ENCODE assay signal across 1 cellular context in the genomic region with DNA sequence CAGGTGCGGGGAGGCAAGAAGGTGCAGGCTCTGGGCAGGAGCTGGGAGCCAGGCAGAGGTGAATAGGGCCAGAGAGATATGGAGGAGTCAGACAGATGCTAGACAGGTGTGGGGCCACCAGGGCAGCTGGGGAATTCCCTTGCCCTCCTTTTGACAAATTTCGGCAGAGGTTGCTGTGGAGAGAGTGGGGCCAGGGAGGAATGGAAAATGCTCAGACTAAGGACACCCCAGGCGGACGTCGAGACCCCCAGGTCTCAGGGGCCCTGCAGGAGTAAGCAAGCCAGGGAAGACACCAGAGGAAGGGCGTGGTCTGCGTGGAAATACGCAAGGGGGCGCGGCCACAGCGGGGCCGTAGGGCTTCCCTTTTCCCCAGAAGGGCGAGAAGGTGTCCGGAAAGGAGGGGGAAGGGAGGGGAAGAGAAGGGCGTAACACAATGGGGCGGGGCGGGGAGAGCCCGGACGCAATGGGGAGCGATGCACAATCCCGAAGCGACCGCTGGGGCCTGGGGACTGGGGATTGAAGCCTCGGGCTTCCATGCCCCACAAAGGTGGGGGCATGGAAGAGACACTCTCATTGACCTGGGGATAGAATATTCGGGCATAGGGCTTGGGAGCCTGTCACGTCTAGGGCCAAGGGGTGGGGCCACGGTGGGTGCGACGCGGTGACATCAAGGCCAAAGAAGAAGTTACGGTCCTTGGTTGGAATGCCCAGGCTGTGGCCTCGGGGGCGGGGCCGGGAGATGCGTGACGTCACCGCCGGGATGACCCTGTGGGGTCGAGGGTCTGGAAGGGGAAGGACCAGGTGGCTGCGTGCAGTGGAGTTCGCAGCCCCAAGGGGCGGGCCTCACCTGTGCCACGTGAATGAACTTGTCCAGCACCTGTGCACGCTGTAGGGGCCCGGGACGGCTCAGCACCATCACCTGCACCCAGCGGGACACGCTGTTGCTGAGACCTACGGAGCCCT.
TF ChIP-seq lines count a peak whose summit lies in the region.

No MANE protein-coding gene starts in this region.

TF ChIP-seq in HEK293, 187 proteins besides CTCF, POLR2A, EP300 and RAD21 (continued from another document and continues in another):
- TF ChIP-seq, protein P1, sequence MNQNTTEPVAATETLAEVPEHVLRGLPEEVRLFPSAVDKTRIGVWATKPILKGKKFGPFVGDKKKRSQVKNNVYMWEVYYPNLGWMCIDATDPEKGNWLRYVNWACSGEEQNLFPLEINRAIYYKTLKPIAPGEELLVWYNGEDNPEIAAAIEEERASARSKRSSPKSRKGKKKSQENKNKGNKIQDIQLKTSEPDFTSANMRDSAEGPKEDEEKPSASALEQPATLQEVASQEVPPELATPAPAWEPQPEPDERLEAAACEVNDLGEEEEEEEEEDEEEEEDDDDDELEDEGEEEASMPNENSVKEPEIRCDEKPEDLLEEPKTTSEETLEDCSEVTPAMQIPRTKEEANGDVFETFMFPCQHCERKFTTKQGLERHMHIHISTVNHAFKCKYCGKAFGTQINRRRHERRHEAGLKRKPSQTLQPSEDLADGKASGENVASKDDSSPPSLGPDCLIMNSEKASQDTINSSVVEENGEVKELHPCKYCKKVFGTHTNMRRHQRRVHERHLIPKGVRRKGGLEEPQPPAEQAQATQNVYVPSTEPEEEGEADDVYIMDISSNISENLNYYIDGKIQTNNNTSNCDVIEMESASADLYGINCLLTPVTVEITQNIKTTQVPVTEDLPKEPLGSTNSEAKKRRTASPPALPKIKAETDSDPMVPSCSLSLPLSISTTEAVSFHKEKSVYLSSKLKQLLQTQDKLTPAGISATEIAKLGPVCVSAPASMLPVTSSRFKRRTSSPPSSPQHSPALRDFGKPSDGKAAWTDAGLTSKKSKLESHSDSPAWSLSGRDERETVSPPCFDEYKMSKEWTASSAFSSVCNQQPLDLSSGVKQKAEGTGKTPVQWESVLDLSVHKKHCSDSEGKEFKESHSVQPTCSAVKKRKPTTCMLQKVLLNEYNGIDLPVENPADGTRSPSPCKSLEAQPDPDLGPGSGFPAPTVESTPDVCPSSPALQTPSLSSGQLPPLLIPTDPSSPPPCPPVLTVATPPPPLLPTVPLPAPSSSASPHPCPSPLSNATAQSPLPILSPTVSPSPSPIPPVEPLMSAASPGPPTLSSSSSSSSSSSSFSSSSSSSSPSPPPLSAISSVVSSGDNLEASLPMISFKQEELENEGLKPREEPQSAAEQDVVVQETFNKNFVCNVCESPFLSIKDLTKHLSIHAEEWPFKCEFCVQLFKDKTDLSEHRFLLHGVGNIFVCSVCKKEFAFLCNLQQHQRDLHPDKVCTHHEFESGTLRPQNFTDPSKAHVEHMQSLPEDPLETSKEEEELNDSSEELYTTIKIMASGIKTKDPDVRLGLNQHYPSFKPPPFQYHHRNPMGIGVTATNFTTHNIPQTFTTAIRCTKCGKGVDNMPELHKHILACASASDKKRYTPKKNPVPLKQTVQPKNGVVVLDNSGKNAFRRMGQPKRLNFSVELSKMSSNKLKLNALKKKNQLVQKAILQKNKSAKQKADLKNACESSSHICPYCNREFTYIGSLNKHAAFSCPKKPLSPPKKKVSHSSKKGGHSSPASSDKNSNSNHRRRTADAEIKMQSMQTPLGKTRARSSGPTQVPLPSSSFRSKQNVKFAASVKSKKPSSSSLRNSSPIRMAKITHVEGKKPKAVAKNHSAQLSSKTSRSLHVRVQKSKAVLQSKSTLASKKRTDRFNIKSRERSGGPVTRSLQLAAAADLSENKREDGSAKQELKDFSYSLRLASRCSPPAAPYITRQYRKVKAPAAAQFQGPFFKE (tag by site-specific recombination; IDR thresholded peaks at IDR 0.05; ENCODE audit: borderline replicate concordance), result peak; percentile 88; the same call in 1 of the 2 replicates
- TF ChIP-seq ZNF266 (tag by site-specific recombination; IDR thresholded peaks at IDR 0.05; ENCODE audit: low read depth), result no peak
- TF ChIP-seq, protein P2, sequence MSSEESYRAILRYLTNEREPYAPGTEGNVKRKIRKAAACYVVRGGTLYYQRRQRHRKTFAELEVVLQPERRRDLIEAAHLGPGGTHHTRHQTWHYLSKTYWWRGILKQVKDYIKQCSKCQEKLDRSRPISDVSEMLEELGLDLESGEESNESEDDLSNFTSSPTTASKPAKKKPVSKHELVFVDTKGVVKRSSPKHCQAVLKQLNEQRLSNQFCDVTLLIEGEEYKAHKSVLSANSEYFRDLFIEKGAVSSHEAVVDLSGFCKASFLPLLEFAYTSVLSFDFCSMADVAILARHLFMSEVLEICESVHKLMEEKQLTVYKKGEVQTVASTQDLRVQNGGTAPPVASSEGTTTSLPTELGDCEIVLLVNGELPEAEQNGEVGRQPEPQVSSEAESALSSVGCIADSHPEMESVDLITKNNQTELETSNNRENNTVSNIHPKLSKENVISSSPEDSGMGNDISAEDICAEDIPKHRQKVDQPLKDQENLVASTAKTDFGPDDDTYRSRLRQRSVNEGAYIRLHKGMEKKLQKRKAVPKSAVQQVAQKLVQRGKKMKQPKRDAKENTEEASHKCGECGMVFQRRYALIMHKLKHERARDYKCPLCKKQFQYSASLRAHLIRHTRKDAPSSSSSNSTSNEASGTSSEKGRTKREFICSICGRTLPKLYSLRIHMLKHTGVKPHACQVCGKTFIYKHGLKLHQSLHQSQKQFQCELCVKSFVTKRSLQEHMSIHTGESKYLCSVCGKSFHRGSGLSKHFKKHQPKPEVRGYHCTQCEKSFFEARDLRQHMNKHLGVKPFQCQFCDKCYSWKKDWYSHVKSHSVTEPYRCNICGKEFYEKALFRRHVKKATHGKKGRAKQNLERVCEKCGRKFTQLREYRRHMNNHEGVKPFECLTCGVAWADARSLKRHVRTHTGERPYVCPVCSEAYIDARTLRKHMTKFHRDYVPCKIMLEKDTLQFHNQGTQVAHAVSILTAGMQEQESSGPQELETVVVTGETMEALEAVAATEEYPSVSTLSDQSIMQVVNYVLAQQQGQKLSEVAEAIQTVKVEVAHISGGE (tag by site-specific recombination; conservative IDR thresholded peaks at IDR 0.05; ENCODE audit: low read depth), result peak; percentile 98
- no peak for TF ChIP-seq ZNF677 (tag by site-specific recombination; IDR thresholded peaks at IDR 0.05)
- TF ChIP-seq ZNF785 (tag by site-specific recombination; IDR thresholded peaks at IDR 0.05), result no peak
- TF ChIP-seq YY2 (tag by site-specific recombination; IDR thresholded peaks at IDR 0.05), result 0 out of 2 replicates have a peak, but pooled peaks have one; percentile 23
- TF ChIP-seq ZNF707 (tag by site-specific recombination; IDR thresholded peaks at IDR 0.05), result no peak
- TF ChIP-seq, protein P3, sequence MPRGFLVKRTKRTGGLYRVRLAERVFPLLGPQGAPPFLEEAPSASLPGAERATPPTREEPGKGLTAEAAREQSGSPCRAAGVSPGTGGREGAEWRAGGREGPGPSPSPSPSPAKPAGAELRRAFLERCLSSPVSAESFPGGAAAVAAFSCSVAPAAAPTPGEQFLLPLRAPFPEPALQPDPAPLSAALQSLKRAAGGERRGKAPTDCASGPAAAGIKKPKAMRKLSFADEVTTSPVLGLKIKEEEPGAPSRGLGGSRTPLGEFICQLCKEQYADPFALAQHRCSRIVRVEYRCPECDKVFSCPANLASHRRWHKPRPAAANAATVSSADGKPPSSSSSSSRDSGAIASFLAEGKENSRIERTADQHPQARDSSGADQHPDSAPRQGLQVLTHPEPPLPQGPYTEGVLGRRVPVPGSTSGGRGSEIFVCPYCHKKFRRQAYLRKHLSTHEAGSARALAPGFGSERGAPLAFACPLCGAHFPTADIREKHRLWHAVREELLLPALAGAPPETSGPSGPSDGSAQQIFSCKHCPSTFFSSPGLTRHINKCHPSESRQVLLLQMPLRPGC (tag by site-specific recombination; IDR thresholded peaks at IDR 0.05), result no peak
- no peak for TF ChIP-seq ZNF660 (tag by site-specific recombination; IDR thresholded peaks at IDR 0.05)
- no peak for TF ChIP-seq ZFP41 (tag by site-specific recombination; IDR thresholded peaks at IDR 0.05; ENCODE audit: borderline replicate concordance)
- TF ChIP-seq PRDM1 (tag by site-specific recombination; IDR thresholded peaks at IDR 0.05), result peak; percentile 46; the same call in 1 of the 2 replicates
- TF ChIP-seq ZNF132 (tag by site-specific recombination; IDR thresholded peaks at IDR 0.05; ENCODE audit: borderline replicate concordance), result no peak
- peak; percentile 79 for TF ChIP-seq ZNF366 (tag by site-specific recombination; conservative IDR thresholded peaks at IDR 0.05)
- no peak for TF ChIP-seq ZNF391 (tag by site-specific recombination; IDR thresholded peaks at IDR 0.05; ENCODE audit: borderline replicate concordance, low read depth)
- no peak for TF ChIP-seq ZNF664 (tag by site-specific recombination; IDR thresholded peaks at IDR 0.05)
- TF ChIP-seq ZNF571 (tag by site-specific recombination; IDR thresholded peaks at IDR 0.05), result no peak
- TF ChIP-seq MYNN (tag by site-specific recombination; IDR thresholded peaks at IDR 0.05; ENCODE audit: borderline replicate concordance), result no peak
- TF ChIP-seq ZNF211 (tag by site-specific recombination; IDR thresholded peaks at IDR 0.05; ENCODE audit: low read depth), result no peak
- TF ChIP-seq ZNF354C (tag by site-specific recombination; IDR thresholded peaks at IDR 0.05; ENCODE audit: borderline replicate concordance, low read depth), result no peak
- no peak; the same call in 1 of the 2 replicates for TF ChIP-seq ZNF223 (tag by site-specific recombination; IDR thresholded peaks at IDR 0.05)
- no peak for TF ChIP-seq ZNF837 (tag by site-specific recombination; IDR thresholded peaks at IDR 0.05)
- TF ChIP-seq ZNF701 (tag by site-specific recombination; IDR thresholded peaks at IDR 0.05), result no peak
- no peak for TF ChIP-seq ZNF2 (tag by site-specific recombination; IDR thresholded peaks at IDR 0.05)
- TF ChIP-seq WT1 (tag by site-specific recombination; IDR thresholded peaks at IDR 0.05), result peak; percentile 63; the same call in 1 of the 2 replicates
- TF ChIP-seq, protein P4, sequence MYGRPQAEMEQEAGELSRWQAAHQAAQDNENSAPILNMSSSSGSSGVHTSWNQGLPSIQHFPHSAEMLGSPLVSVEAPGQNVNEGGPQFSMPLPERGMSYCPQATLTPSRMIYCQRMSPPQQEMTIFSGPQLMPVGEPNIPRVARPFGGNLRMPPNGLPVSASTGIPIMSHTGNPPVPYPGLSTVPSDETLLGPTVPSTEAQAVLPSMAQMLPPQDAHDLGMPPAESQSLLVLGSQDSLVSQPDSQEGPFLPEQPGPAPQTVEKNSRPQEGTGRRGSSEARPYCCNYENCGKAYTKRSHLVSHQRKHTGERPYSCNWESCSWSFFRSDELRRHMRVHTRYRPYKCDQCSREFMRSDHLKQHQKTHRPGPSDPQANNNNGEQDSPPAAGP (tag by site-specific recombination; IDR thresholded peaks at IDR 0.05), result peak; percentile 42; the same call in 1 of the 2 replicates
- TF ChIP-seq ZNF610 (tag by site-specific recombination; IDR thresholded peaks at IDR 0.05; ENCODE audit: borderline replicate concordance), result no peak
- peak; percentile 59 for TF ChIP-seq GLIS1 (tag by site-specific recombination; IDR thresholded peaks at IDR 0.05)
- TF ChIP-seq, protein P5, sequence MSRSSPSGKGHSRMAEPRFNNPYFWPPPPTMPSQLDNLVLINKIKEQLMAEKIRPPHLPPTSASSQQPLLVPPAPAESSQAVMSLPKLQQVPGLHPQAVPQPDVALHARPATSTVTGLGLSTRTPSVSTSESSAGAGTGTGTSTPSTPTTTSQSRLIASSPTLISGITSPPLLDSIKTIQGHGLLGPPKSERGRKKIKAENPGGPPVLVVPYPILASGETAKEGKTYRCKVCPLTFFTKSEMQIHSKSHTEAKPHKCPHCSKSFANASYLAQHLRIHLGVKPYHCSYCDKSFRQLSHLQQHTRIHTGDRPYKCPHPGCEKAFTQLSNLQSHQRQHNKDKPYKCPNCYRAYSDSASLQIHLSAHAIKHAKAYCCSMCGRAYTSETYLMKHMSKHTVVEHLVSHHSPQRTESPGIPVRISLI (tag by site-specific recombination; IDR thresholded peaks at IDR 0.05), result no peak
- TF ChIP-seq, protein P6, sequence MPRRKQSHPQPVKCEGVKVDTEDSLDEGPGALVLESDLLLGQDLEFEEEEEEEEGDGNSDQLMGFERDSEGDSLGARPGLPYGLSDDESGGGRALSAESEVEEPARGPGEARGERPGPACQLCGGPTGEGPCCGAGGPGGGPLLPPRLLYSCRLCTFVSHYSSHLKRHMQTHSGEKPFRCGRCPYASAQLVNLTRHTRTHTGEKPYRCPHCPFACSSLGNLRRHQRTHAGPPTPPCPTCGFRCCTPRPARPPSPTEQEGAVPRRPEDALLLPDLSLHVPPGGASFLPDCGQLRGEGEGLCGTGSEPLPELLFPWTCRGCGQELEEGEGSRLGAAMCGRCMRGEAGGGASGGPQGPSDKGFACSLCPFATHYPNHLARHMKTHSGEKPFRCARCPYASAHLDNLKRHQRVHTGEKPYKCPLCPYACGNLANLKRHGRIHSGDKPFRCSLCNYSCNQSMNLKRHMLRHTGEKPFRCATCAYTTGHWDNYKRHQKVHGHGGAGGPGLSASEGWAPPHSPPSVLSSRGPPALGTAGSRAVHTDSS (tag by site-specific recombination; IDR thresholded peaks at IDR 0.05), result no peak
- TF ChIP-seq ZNF423 (tag by site-specific recombination; IDR thresholded peaks at IDR 0.05), result no peak
- TF ChIP-seq ZEB2 (tag by site-specific recombination; IDR thresholded peaks at IDR 0.05), result 0 out of 2 replicates have a peak, but pooled peaks have one; percentile 29
- TF ChIP-seq ZNF23 (tag by site-specific recombination; IDR thresholded peaks at IDR 0.05; ENCODE audit: borderline replicate concordance), result no peak
- TF ChIP-seq, protein P7, sequence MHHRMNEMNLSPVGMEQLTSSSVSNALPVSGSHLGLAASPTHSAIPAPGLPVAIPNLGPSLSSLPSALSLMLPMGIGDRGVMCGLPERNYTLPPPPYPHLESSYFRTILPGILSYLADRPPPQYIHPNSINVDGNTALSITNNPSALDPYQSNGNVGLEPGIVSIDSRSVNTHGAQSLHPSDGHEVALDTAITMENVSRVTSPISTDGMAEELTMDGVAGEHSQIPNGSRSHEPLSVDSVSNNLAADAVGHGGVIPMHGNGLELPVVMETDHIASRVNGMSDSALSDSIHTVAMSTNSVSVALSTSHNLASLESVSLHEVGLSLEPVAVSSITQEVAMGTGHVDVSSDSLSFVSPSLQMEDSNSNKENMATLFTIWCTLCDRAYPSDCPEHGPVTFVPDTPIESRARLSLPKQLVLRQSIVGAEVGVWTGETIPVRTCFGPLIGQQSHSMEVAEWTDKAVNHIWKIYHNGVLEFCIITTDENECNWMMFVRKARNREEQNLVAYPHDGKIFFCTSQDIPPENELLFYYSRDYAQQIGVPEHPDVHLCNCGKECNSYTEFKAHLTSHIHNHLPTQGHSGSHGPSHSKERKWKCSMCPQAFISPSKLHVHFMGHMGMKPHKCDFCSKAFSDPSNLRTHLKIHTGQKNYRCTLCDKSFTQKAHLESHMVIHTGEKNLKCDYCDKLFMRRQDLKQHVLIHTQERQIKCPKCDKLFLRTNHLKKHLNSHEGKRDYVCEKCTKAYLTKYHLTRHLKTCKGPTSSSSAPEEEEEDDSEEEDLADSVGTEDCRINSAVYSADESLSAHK (tag by site-specific recombination; IDR thresholded peaks at IDR 0.05), result no peak
- TF ChIP-seq, protein P8, sequence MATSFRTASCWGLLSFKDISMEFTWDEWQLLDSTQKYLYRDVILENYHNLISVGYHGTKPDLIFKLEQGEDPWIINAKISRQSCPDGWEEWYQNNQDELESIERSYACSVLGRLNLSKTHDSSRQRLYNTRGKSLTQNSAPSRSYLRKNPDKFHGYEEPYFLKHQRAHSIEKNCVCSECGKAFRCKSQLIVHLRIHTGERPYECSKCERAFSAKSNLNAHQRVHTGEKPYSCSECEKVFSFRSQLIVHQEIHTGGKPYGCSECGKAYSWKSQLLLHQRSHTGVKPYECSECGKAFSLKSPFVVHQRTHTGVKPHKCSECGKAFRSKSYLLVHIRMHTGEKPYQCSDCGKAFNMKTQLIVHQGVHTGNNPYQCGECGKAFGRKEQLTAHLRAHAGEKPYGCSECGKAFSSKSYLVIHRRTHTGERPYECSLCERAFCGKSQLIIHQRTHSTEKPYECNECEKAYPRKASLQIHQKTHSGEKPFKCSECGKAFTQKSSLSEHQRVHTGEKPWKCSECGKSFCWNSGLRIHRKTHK (tag by site-specific recombination; IDR thresholded peaks at IDR 0.05), result no peak
- no peak for TF ChIP-seq ZNF184 (tag by site-specific recombination; IDR thresholded peaks at IDR 0.05)
- TF ChIP-seq ZNF133 (tag by site-specific recombination; IDR thresholded peaks at IDR 0.05), result no peak
- no peak for TF ChIP-seq ZBTB1 (tag by site-specific recombination; IDR thresholded peaks at IDR 0.05)
